In genomic region chr2:13495039-13495438, GRCh38 we compare ENCODE assay signal across 21 cellular contexts.
A peak's percentile ranks its signal among the peaks of the same experiment; 100 is the strongest.
DNase-seq lines count a peak whose midpoint lies in the region; ATAC-seq, FAIRE-seq and TF ChIP-seq lines count a peak whose summit lies in the region.
"Had no signal": no experiment of that assay in that cellular context is flagged by ENCODE, and none has a peak within 500 bp of the region (broad histone marks: within the 10 kb centered on the region; RNA-seq: fewer than 3 reads in every experiment).

No MANE protein-coding gene starts in this region.

- CTCF ChIA-PET in A549 (lab: Yijun Ruan, JAX): no interaction called here
- CTCF ChIA-PET in activated CD8-positive, alpha-beta T cell treated with anti-CD3 and anti-CD28 coated beads, Interleukin-2, amount 10 ng/mL, durations not matched to agents 7 days and 5 days (lab: Charles Lee): no interaction called here

- H3K9me3 ChIP-seq in A549: peaks cover 8% of the 10 kb centered on the region; the same call in 2 of the 3 replicates
- H3K9me3 ChIP-seq: BLaER1 treated with 17β-estradiol and CSF1 and Interleukin-3, amounts not matched to agents 10 nM and 100 nM had no signal

- no peaks in the 10 kb centered on the region for H3K4me1 Mint-ChIP-seq in activated CD8-positive, alpha-beta T cell treated with anti-CD3 and anti-CD28 coated beads, Interleukin-2, amount 10 ng/mL, durations not matched to agents 7 days and 5 days (ENCODE audit: low read depth)

- TF ChIP-seq POLR2A in A549 (IDR thresholded peaks at IDR 0.05; ENCODE audit: low read length): no peak

- TF ChIP-seq RAD21 in A549 (conservative IDR thresholded peaks at IDR 0.05 in 1 of 2, IDR thresholded peaks at IDR 0.05 in 1 of 2): no peak

- POLR2A ChIA-PET in A549 (lab: Yijun Ruan, JAX): no interaction called here
- POLR2A ChIA-PET in activated CD8-positive, alpha-beta T cell treated with anti-CD3 and anti-CD28 coated beads, Interleukin-2, amount 10 ng/mL, durations not matched to agents 7 days and 5 days (lab: Charles Lee): no interaction called here

- no peak overlapping the region for H3K4me3 ChIP-seq in A549
- H3K4me3 ChIP-seq: BLaER1 treated with 17β-estradiol and CSF1 and Interleukin-3, amounts not matched to agents 10 nM and 100 nM had no signal

- H3K4me1 ChIP-seq in A549: no peaks in the 10 kb centered on the region
- H3K4me1 ChIP-seq: BLaER1 treated with 17β-estradiol and CSF1 and Interleukin-3, amounts not matched to agents 10 nM and 100 nM had no signal

- TF ChIP-seq EP300 in A549 (IDR thresholded peaks at IDR 0.05): no peak

- no peak overlapping the region for H3K4me2 ChIP-seq in A549
- H3K4me2 ChIP-seq: BLaER1 treated with 17β-estradiol and CSF1 and Interleukin-3, amounts not matched to agents 10 nM and 100 nM had no signal

- H3K9me3 Mint-ChIP-seq in activated CD8-positive, alpha-beta T cell treated with anti-CD3 and anti-CD28 coated beads, Interleukin-2, amount 10 ng/mL, durations not matched to agents 7 days and 5 days (ENCODE audit: insufficient read depth): peaks cover 5% of the 10 kb centered on the region
- H3K9me3 Mint-ChIP-seq: T-helper 1 cell treated with Interleukin-12 subunit alpha and Interleukin-12 subunit beta and Interleukin-4 antibody, amounts not matched to agents 30 μg/mL and 1 μg/mL, for 36 hours had no signal

- H3K36me3 Mint-ChIP-seq in activated CD8-positive, alpha-beta T cell treated with anti-CD3 and anti-CD28 coated beads, Interleukin-2, amount 10 ng/mL, durations not matched to agents 7 days and 5 days (ENCODE audit: low read depth): no peaks in the 10 kb centered on the region
- H3K36me3 Mint-ChIP-seq: CD8-positive, alpha-beta T cell had no signal

- no peak for TF ChIP-seq CTCF in A549 (IDR thresholded peaks at IDR 0.05)

- ATAC-seq in A549: no peak
- peak; percentile 65 for ATAC-seq in GM18519 (IDR thresholded peaks at IDR 0.05; ENCODE audit: low FRiP score, unreplicated experiment)
- peak; percentile 55 for ATAC-seq in HG02610 (IDR thresholded peaks at IDR 0.05; ENCODE audit: unreplicated experiment)
- peak; percentile 64 for ATAC-seq in HG03565 (IDR thresholded peaks at IDR 0.05; ENCODE audit: unreplicated experiment)
- no peak for ATAC-seq in activated CD8-positive, alpha-beta T cell treated with anti-CD3 and anti-CD28 coated beads, Interleukin-2, amount 10 ng/mL, durations not matched to agents 7 days and 5 days
- ATAC-seq: CD8-positive, alpha-beta T cell had no signal

- no peak overlapping the region for H3K4me3 Mint-ChIP-seq in activated CD8-positive, alpha-beta T cell treated with anti-CD3 and anti-CD28 coated beads, Interleukin-2, amount 10 ng/mL, durations not matched to agents 7 days and 5 days
- H3K4me3 Mint-ChIP-seq: CD8-positive, alpha-beta T cell; T-helper 1 cell treated with Interleukin-12 subunit alpha and Interleukin-12 subunit beta and Interleukin-4 antibody, amounts not matched to agents 30 μg/mL and 1 μg/mL, for 36 hours had no signal

- no peak overlapping the region for H3K27ac ChIP-seq in A549
- H3K27ac ChIP-seq: 22Rv1; BLaER1 treated with 17β-estradiol and CSF1 and Interleukin-3, amounts not matched to agents 10 nM and 100 nM had no signal

- DNase-seq in A549 (ENCODE audit: low read depth in 1 of 2, low spot score in 1 of 2) (no peak), posterior cingulate gyrus (no peak), NCI-H2227 (lab: John Stamatoyannopoulos, UW; ENCODE audit: unreplicated experiment) (no peak), amniotic stem cell (lab: John Stamatoyannopoulos, UW) (no peak)
- no peak for DNase-seq in activated CD8-positive, alpha-beta T cell treated with anti-CD3 and anti-CD28 coated beads, Interleukin-2, amount 10 ng/mL, durations not matched to agents 7 days and 5 days
- DNase-seq: CD8-positive, alpha-beta T cell; DMS153; H7; KBM-7; NCI-H1105; NCI-H146; NCI-H2029; NCI-H526; Right ventricle myocardium superior had no signal

- H3K27ac Mint-ChIP-seq in activated CD8-positive, alpha-beta T cell treated with anti-CD3 and anti-CD28 coated beads, Interleukin-2, amount 10 ng/mL, durations not matched to agents 7 days and 5 days: no peak overlapping the region
- H3K27ac Mint-ChIP-seq: CD8-positive, alpha-beta T cell; T-helper 1 cell treated with Interleukin-12 subunit alpha and Interleukin-12 subunit beta and Interleukin-4 antibody, amounts not matched to agents 30 μg/mL and 1 μg/mL, for 36 hours had no signal

- 1% methylated on average over 2 of the region's 2 CpGs for WGBS in A549 (ENCODE audit: missing lambda C conversion rate)

- intact Hi-C loops in posterior cingulate gyrus (cut with DNase I): no loop called here

- H3K27me3 Mint-ChIP-seq in activated CD8-positive, alpha-beta T cell treated with anti-CD3 and anti-CD28 coated beads, Interleukin-2, amount 10 ng/mL, durations not matched to agents 7 days and 5 days (ENCODE audit: low read depth): no peaks in the 10 kb centered on the region

- FAIRE-seq in A549 (lab: Jason Lieb, UNC): no peak
- FAIRE-seq: GM12892 had no signal

TF ChIP-seq in A549, 52 proteins besides CTCF, POLR2A, EP300 and RAD21:
- TF ChIP-seq FOSL2 (IDR thresholded peaks at IDR 0.05) (no peak), FOSL2 (CRISPR knock-in tag; IDR thresholded peaks at IDR 0.05) (peak; percentile 8; the same call in 1 of the 2 replicates), USF2 (IDR thresholded peaks at IDR 0.05) (no peak)

Comparison
In these comparisons a context has a peak if more than half of its experiments do, and no peak if none do; other contexts are left out.
1. ATAC-seq: peak in GM18519 (single experiment), HG02610 (single experiment) and HG03565 (single experiment); none in A549 (0 of 2) and activated CD8-positive, alpha-beta T cell treated with anti-CD3 and anti-CD28 coated beads, Interleukin-2, amount 10 ng/mL, durations not matched to agents 7 days and 5 days (single experiment).